Comparison of ENCODE assay signal across 1 cellular context in genomic region chr6:31727717-31728671, GRCh38.
TF ChIP-seq lines count a peak whose summit lies in the region.

No MANE protein-coding gene starts in this region.

TF ChIP-seq in SK-N-SH, 30 proteins besides CTCF, POLR2A, EP300 and RAD21 (continued from another document):
- TF ChIP-seq REST (IDR thresholded peaks at IDR 0.05; ENCODE audit: low read depth, low read length) (no peak), PBX3 (IDR thresholded peaks at IDR 0.05) (no peak), USF2 (IDR thresholded peaks at IDR 0.05; ENCODE audit: borderline replicate concordance, low read depth, low read length) (no peak), ZBTB33 (IDR thresholded peaks at IDR 0.05; ENCODE audit: borderline replicate concordance, low read depth) (no peak), CHD2 (IDR thresholded peaks at IDR 0.05; ENCODE audit: low read length, partially characterized antibody) (no peak), TCF12 (IDR thresholded peaks at IDR 0.05) (no peak), YY1 (IDR thresholded peaks at IDR 0.05; ENCODE audit: low read depth) (no peak)
